In genomic region chr6:11413112-11413687, GRCh38 we compare ENCODE assay signal across 13 cellular contexts.
A peak's percentile ranks its signal among the peaks of the same experiment; 100 is the strongest.
DNase-seq lines count a peak whose midpoint lies in the region; ATAC-seq and TF ChIP-seq lines count a peak whose summit lies in the region.
"Had no signal": no experiment of that assay in that cellular context is flagged by ENCODE, and none has a peak within 500 bp of the region (broad histone marks: within the 10 kb centered on the region; RNA-seq: fewer than 3 reads in every experiment).

No MANE protein-coding gene starts in this region.

- H3K4me1 ChIP-seq in left ventricle myocardium inferior, result peaks cover 14% of the 10 kb centered on the region
- peaks cover 44% of the 10 kb centered on the region for H3K4me1 ChIP-seq in adipocyte (ENCODE audit: control insufficient read depth, insufficient read depth, low read length)
- peaks cover 22 to 60% of the 10 kb centered on the region in 2 donors for H3K4me1 ChIP-seq in thoracic aorta (ENCODE audit: control insufficient read depth in 1 of 2, low read depth in 2 of 2)
- H3K4me1 ChIP-seq: BE2C, body of pancreas had no signal

- H3K4me3 ChIP-seq in left ventricle myocardium inferior (no peak overlapping the region), adipocyte (ENCODE audit: low read length) (no peak overlapping the region), thoracic aorta (no peak overlapping the region)
- H3K4me3 ChIP-seq: body of pancreas, hepatocyte had no signal

- H3K36me3 ChIP-seq in left ventricle myocardium inferior (no peaks in the 10 kb centered on the region), adipocyte (ENCODE audit: control insufficient read depth, insufficient read depth, low read length, severe bottlenecking) (no peaks in the 10 kb centered on the region), thoracic aorta (no peaks in the 10 kb centered on the region)
- H3K36me3 ChIP-seq: BE2C had no signal

- H3K9me3 ChIP-seq in left ventricle myocardium inferior (replicated peaks), result no peaks in the 10 kb centered on the region
- H3K9me3 ChIP-seq in adipocyte (ENCODE audit: control insufficient read depth, low read length), result no peaks in the 10 kb centered on the region
- no peaks in the 10 kb centered on the region for H3K9me3 ChIP-seq in thoracic aorta
- H3K9me3 ChIP-seq: BE2C, body of pancreas had no signal

- H3K27ac ChIP-seq in left ventricle myocardium inferior (replicated peaks) (no peak overlapping the region), thoracic aorta (peak overlapping the region; percentile 81 to 94)
- H3K27ac ChIP-seq: body of pancreas, hepatocyte had no signal

- ATAC-seq in left ventricle myocardium superior (no peak), thoracic aorta (ENCODE audit: insufficient number of reproducible peaks, low FRiP score, low read depth) (no peak), GM18873 (IDR thresholded peaks at IDR 0.05; ENCODE audit: low FRiP score, unreplicated experiment) (no peak)
- ATAC-seq: body of pancreas had no signal

- peak overlapping the region; percentile 79 for H3K9ac ChIP-seq in adipocyte (ENCODE audit: low read length)

- no peak for DNase-seq in left ventricle myocardium inferior
- no peak for DNase-seq in left ventricle myocardium superior
- peak; percentile 18 for DNase-seq in NAMALWA (ENCODE audit: low spot score)
- no peak for DNase-seq in adipocyte (ENCODE audit: low read depth)
- DNase-seq in thoracic aorta (ENCODE audit: low spot score), result no peak
- DNase-seq in RPMI8226, result no peak
- no peak for DNase-seq in central memory CD4-positive, alpha-beta T cell
- DNase-seq: BE2C, body of pancreas, NCI-H1694 treated with DMSO at 0.1 percent for 48 hours, NCI-H774 had no signal

- no peaks in the 10 kb centered on the region for H3K27me3 ChIP-seq in left ventricle myocardium inferior (ENCODE audit: low read depth)
- no peaks in the 10 kb centered on the region for H3K27me3 ChIP-seq in adipocyte (replicated peaks; ENCODE audit: control insufficient read depth, insufficient read depth, low read length)
- no peaks in the 10 kb centered on the region for H3K27me3 ChIP-seq in thoracic aorta (replicated peaks; ENCODE audit: insufficient read depth)
- H3K27me3 ChIP-seq: BE2C, body of pancreas, hepatocyte had no signal

- peak; percentile 17 for TF ChIP-seq CTCF in left ventricle myocardium inferior (IDR thresholded peaks at IDR 0.05; ENCODE audit: borderline replicate concordance)
- TF ChIP-seq CTCF in thoracic aorta (IDR thresholded peaks at IDR 0.05), result no peak

- intact Hi-C loops in left ventricle myocardium inferior (cut with micrococcal nuclease) (no loop called here), left ventricle myocardium superior (cut with micrococcal nuclease) (no loop called here)
